In the genomic region with DNA sequence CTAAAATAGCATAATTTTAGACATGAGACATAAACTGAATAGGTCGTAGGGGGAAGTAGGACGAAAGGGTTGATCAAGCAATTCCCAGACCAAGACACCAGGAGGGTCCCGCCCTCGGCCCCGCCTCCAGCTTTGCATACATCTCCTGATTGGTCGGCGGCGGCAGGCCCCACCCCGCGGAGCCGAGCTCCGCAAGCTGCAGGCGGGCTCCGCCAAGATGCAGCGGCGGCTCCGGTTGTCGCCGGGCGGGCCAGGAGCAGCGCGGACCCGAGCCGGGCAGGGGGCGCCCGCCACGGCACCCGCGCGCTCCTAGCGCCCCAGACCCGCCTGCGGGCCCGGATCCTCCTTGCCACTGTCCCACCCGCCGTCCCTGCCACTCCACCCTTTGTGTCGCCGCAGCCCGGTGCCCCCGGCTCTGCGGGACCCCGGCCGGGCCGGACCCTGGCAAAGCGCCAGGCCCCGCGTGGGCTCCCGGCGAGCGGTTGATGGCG, we compare ENCODE assay signal across 7 cellular contexts. TPM values are rescaled to one million over a fixed set of nuclear protein-coding genes. Genes with fewer than 3 reads are reported as not detected.
DNase-seq lines count a peak whose midpoint lies in the region; ATAC-seq and TF ChIP-seq lines count a peak whose summit lies in the region.

Gene CDR2L, plus strand, starts transcription at position 215 of the 491 bp plus-strand sequence. CDS start 412 bp downstream, outside the sequence.

- H3K27me3 ChIP-seq in iPS DF 6.9 (ENCODE audit: control insufficient read depth, insufficient read depth, low read length) = no peaks in the 10 kb centered on the region
- H3K27me3 ChIP-seq in sigmoid colon = no peaks in the 10 kb centered on the region

- peaks cover 3% of the 10 kb centered on the region for H3K36me3 Mint-ChIP-seq in brain

- H3K4me1 ChIP-seq in iPS DF 6.9 (ENCODE audit: control insufficient read depth, insufficient read depth, low read length) (peaks cover 4% of the 10 kb centered on the region), sigmoid colon (peaks cover 0 to 34% (median 24%) of the 10 kb centered on the region in 4 donors)

- H3K27ac ChIP-seq in iPS DF 6.9 (ENCODE audit: low read length) (no peak within 1 kb of the TSS), sigmoid colon (peak within 1 kb of the TSS; percentile 91 to 98 (median 96))

- no peak for TF ChIP-seq EP300 in sigmoid colon (IDR thresholded peaks at IDR 0.05)

- peaks cover 47% of the 10 kb centered on the region for H3K4me1 Mint-ChIP-seq in brain

- H3K27me3 Mint-ChIP-seq in brain = peaks cover 9% of the 10 kb centered on the region

- ATAC-seq in GM18505 (IDR thresholded peaks at IDR 0.05; ENCODE audit: unreplicated experiment) (peak; percentile 91), HG03039 (IDR thresholded peaks at IDR 0.05; ENCODE audit: unreplicated experiment) (peak; percentile 80)

- H3K9me3 ChIP-seq in iPS DF 6.9 (ENCODE audit: control insufficient read depth, insufficient read depth, low read length) = no peaks in the 10 kb centered on the region
- H3K9me3 ChIP-seq in sigmoid colon = no peaks in the 10 kb centered on the region

- intact Hi-C loops in sigmoid colon (cut with DNase I) = loop anchor here (5.0 kb wide), 2 partner anchors 45 to 60 kb away; partner anchors contain the start of genes ATP5PD and KCTD2

- H3K36me3 ChIP-seq in iPS DF 6.9 (ENCODE audit: control insufficient read depth, insufficient read depth, low read length) (no peaks in the 10 kb centered on the region), sigmoid colon (no peaks in the 10 kb centered on the region)

- no CpG with 5 or more reads among the region's 51 CpGs for WGBS in iPS DF 6.9 (ENCODE audit: insufficient coverage, insufficient read length)
- WGBS in sigmoid colon, 2 donors = 0% methylated on average over 51 of the region's 51 CpGs

- H3K4me3 ChIP-seq in iPS DF 6.9 (ENCODE audit: low read length) (peak within 1 kb of the TSS; percentile 92; the same call in 1 of the 2 replicates), sigmoid colon (peak within 1 kb of the TSS; percentile 53 to 95 (median 84))

- peaks cover 0 to 2% (median 0%) of the 10 kb centered on the region in 5 experiments for H3K9me3 Mint-ChIP-seq in brain

- DNase-seq in NCI-H2107 (lab: John Stamatoyannopoulos, UW) (peak; percentile 76), UCSD-AML1 (lab: John Stamatoyannopoulos, UW; ENCODE audit: unreplicated experiment) (peak; percentile 94), iPS DF 6.9 (ENCODE audit: low read depth, low spot score) (no peak), sigmoid colon (peak; percentile 99)

- peak within 1 kb of the TSS; percentile 90 to 98 (median 93) for H3K4me3 Mint-ChIP-seq in brain

- peak within 1 kb of the TSS; percentile 90 to 97 (median 95) for H3K27ac Mint-ChIP-seq in brain

- TF ChIP-seq CTCF in brain (conservative IDR thresholded peaks at IDR 0.05) (no peak), sigmoid colon (IDR thresholded peaks at IDR 0.05) (no peak)

- TF ChIP-seq POLR2A in GM18505 (IDR thresholded peaks at IDR 0.05; ENCODE audit: borderline replicate concordance, extremely low read depth, insufficient read depth, insufficient read length) = no peak
- TF ChIP-seq POLR2A in sigmoid colon (IDR thresholded peaks at IDR 0.05) = peak in 1 of 2 donors; percentile 28

RNA-seq across cellular contexts. Expression of gene CDR2L, which starts in this region (rescaled TPM):
- polyA plus RNA-seq in brain (ENCODE audit: insufficient read depth, low read depth, low replicate concordance) (26.6 TPM), sigmoid colon (1 to 10 TPM; 2.4 to 3.7 (median 3.0) TPM)
- 10 to 100 TPM in 3 of 4 donors, 1 to 10 TPM in 1; 9.3 to 16.9 (median 10.3) TPM for total RNA-seq in sigmoid colon
